Comparison of ENCODE assay signal across 8 cellular contexts in the genomic region with DNA sequence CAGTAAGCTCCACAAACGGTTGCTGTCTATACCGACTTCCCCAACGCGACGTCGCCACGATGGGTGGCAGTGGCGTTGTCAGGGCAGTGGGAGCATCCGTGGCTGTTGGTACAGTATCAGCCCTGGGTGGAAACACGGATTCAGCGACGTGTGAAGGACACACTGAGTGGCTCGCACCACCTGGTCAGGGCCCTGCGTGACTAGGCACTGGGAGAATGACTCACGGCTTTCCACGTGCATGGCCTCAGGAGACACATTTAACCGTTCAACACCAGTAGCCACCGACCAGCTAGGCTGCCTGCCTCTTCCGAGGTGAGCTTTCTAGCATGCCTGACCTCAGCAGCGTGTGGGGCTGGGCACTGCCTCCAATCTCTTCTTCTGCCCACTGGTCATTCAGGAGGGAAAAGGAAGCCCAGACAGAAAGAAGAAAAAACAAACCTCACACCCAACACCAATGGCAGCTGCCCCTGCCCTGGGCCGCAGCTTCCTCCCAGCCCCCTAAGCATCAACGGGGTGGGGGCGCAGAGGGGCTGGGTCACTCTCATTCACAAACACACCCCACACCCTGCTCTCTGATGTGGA. TPM values are rescaled to one million over a fixed set of nuclear protein-coding genes. Genes with fewer than 3 reads are reported as not detected.
DNase-seq lines count a peak whose midpoint lies in the region; ATAC-seq, FAIRE-seq and TF ChIP-seq lines count a peak whose summit lies in the region.

No MANE protein-coding gene starts in this region.

- peak overlapping the region; percentile 99 for H3K27ac Mint-ChIP-seq in activated B cell treated with CpG ODN at 0.5 μM for 24 hours
- peak overlapping the region; percentile 91 to 96 (median 94) for H3K27ac Mint-ChIP-seq in naive B cell

- dilution Hi-C loops in endothelial cell of umbilical vein (cut with MboI; ENCODE audit: extremely low pct_ligation_motif_present, low sequenced_read_pairs), result no loop called here

- H3K4me3 ChIP-seq in endothelial cell of umbilical vein (replicated peaks in 1 of 3; ENCODE audit: insufficient read depth in 1 of 3, low read depth in 1 of 3, low read length in 3 of 3) (no peak overlapping the region), upper lobe of right lung (peak overlapping the region; percentile 6)

- H2AFZ ChIP-seq in endothelial cell of umbilical vein (ENCODE audit: low read depth, low read length), result no peak overlapping the region

- H3K9me1 ChIP-seq in endothelial cell of umbilical vein (replicated peaks; ENCODE audit: control insufficient read depth, extremely low read depth, insufficient read depth, low read length), result no peaks in the 10 kb centered on the region

- H3K27me3 ChIP-seq in endothelial cell of umbilical vein (ENCODE audit: control insufficient read depth in 2 of 2, insufficient read depth in 2 of 2, low read length in 2 of 2), result no peaks in the 10 kb centered on the region
- no peaks in the 10 kb centered on the region for H3K27me3 ChIP-seq in upper lobe of right lung

- intact Hi-C loops in activated B cell treated with CpG ODN at 0.5 μM for 24 hours (cut with micrococcal nuclease) (loop anchor here (1.0 to 2.0 kb wide), 3 partner anchors 30 to 142 kb away; no protein-coding TSS in a partner anchor), endothelial cell of umbilical vein (cut with micrococcal nuclease) (loop anchor here (1.0 kb wide), 6 partner anchors 13 to 137 kb away; no protein-coding TSS in a partner anchor), upper lobe of right lung (cut with DNase I) (no loop called here)

- no peaks in the 10 kb centered on the region for H3K9me3 ChIP-seq in endothelial cell of umbilical vein (replicated peaks; ENCODE audit: control insufficient read depth, insufficient read depth, low read length)
- H3K9me3 ChIP-seq in upper lobe of right lung, result no peaks in the 10 kb centered on the region

- peak; percentile 14 for TF ChIP-seq POLR2A in endothelial cell of umbilical vein (IDR thresholded peaks at IDR 0.05; ENCODE audit: low read depth, low read length)

- ATAC-seq in activated B cell treated with CpG ODN at 0.5 μM for 24 hours (ENCODE audit: low read depth), result peak; percentile 68
- ATAC-seq in naive B cell (ENCODE audit: low read depth in 2 of 2), result peak; percentile 32 to 49
- ATAC-seq in upper lobe of right lung, result peak; percentile 1
- no peak for ATAC-seq in GM21737 (IDR thresholded peaks at IDR 0.05; ENCODE audit: unreplicated experiment)

- FAIRE-seq in endothelial cell of umbilical vein (lab: Jason Lieb, UNC), result peak; percentile 76

- in situ Hi-C loops in GM13976 (cut with MboI; ENCODE audit: low sequenced_read_pairs, unreplicated experiment), result no loop called here

- no peaks in the 10 kb centered on the region for H4K20me1 ChIP-seq in endothelial cell of umbilical vein (replicated peaks; ENCODE audit: control insufficient read depth, extremely low read depth, insufficient read depth, low read length)

- H3K9ac ChIP-seq in endothelial cell of umbilical vein (replicated peaks; ENCODE audit: extremely low read depth, insufficient read depth, low read length), result peak overlapping the region; percentile 88

- CTCF ChIA-PET in activated B cell treated with CpG ODN at 0.5 μM for 24 hours (lab: Charles Lee) (interaction anchor here (0.6 to 4.1 kb wide), 11 partner anchors 11 to 182 kb away, joined by 3 to 30 read pairs (median 4); no protein-coding TSS in a partner anchor), endothelial cell of umbilical vein (lab: Charles Lee) (interaction anchor here (1.0 to 1.3 kb wide), 4 partner anchors 27 to 158 kb away, joined by 4 to 8 read pairs (median 6); no protein-coding TSS in a partner anchor)

- H3K4me1 Mint-ChIP-seq in activated B cell treated with CpG ODN at 0.5 μM for 24 hours (peaks cover 68% of the 10 kb centered on the region), naive B cell (peaks cover 60 to 71% (median 66%) of the 10 kb centered on the region in 3 donors)

- H3K36me3 ChIP-seq in endothelial cell of umbilical vein (ENCODE audit: control insufficient read depth in 2 of 2, extremely low read depth in 1 of 2, insufficient read depth in 2 of 2, low read length in 2 of 2) (peaks cover 25 to 43% of the 10 kb centered on the region in 2 experiments), upper lobe of right lung (peaks cover 79% of the 10 kb centered on the region)

- H3K4me3 Mint-ChIP-seq in activated B cell treated with CpG ODN at 0.5 μM for 24 hours (peak overlapping the region; percentile 76), naive B cell (peak overlapping the region in 7 of 8 donors; percentile 54 to 76 (median 61))

- no peak overlapping the region for H3K4me2 ChIP-seq in endothelial cell of umbilical vein (ENCODE audit: insufficient read depth, low read length)

- H3K27me3 Mint-ChIP-seq in activated B cell treated with CpG ODN at 0.5 μM for 24 hours (no peaks in the 10 kb centered on the region), naive B cell (no peaks in the 10 kb centered on the region)

- H3K27ac ChIP-seq in endothelial cell of umbilical vein (ENCODE audit: insufficient read depth, low read depth, low read length), result peak overlapping the region; percentile 99
- H3K27ac ChIP-seq in upper lobe of right lung, result peak overlapping the region; percentile 91

- H3K9me3 Mint-ChIP-seq in activated B cell treated with CpG ODN at 0.5 μM for 24 hours (no peaks in the 10 kb centered on the region), naive B cell (no peaks in the 10 kb centered on the region)

- peaks cover 74% of the 10 kb centered on the region for H3K79me2 ChIP-seq in endothelial cell of umbilical vein (ENCODE audit: control insufficient read depth, insufficient read depth, low read length)

- TSS peak; percentile 53 for BruUV-seq in endothelial cell of umbilical vein (replicated peaks; lab: Mats Ljungman, UMichigan)

- TF ChIP-seq CTCF in activated B cell treated with CpG ODN at 0.5 μM for 24 hours (IDR thresholded peaks at IDR 0.05) (no peak), endothelial cell of umbilical vein (IDR thresholded peaks at IDR 0.05; ENCODE audit: extremely low read depth in 1 of 2, insufficient read depth in 1 of 2, low read depth in 1 of 2, low read length in 2 of 2) (no peak), upper lobe of right lung (IDR thresholded peaks at IDR 0.05) (no peak), GM13976 (IDR thresholded peaks at IDR 0.05; ENCODE audit: borderline replicate concordance, control extremely low read depth, extremely low read depth, insufficient read depth, missing control alignments) (no peak)

- H3K4me1 ChIP-seq in endothelial cell of umbilical vein (ENCODE audit: control insufficient read depth, extremely low read depth, insufficient read depth, low read length) (peaks cover 97% of the 10 kb centered on the region), upper lobe of right lung (peaks cover 93% of the 10 kb centered on the region)

- DNase-seq in NCI-H1092 treated with DMSO at 0.1 percent for 48 hours (lab: John Stamatoyannopoulos, UW), result peak; percentile 45
- DNase-seq in NCI-H1092 (lab: John Stamatoyannopoulos, UW), result no peak
- DNase-seq in activated B cell treated with CpG ODN at 0.5 μM for 24 hours, result peak; percentile 67
- peak; percentile 84 for DNase-seq in endothelial cell of umbilical vein (ENCODE audit: low read depth, low spot score)
- DNase-seq in naive B cell, result peak; percentile 41
- DNase-seq in upper lobe of right lung, result no peak
- DNase-seq in GM13976 (ENCODE audit: low spot score), result no peak

- POLR2A ChIA-PET in activated B cell treated with CpG ODN at 0.5 μM for 24 hours (lab: Charles Lee) (interaction anchor here (0.5 to 3.9 kb wide), 28 partner anchors 9 to 977 kb away, joined by 3 to 72 read pairs (median 5); a partner anchor contains a TSS), endothelial cell of umbilical vein (lab: Charles Lee) (interaction anchor here (1.0 to 2.5 kb wide), 8 partner anchors 9 to 153 kb away, joined by 3 to 12 read pairs (median 4); a partner anchor contains a TSS)

- H3K36me3 Mint-ChIP-seq in activated B cell treated with CpG ODN at 0.5 μM for 24 hours (ENCODE audit: low read depth) (peaks cover 93% of the 10 kb centered on the region), naive B cell (peaks cover 8 to 14% of the 10 kb centered on the region in 2 donors)

TF ChIP-seq in endothelial cell of umbilical vein, 7 proteins besides CTCF, POLR2A, EP300 and RAD21:
- TF ChIP-seq, protein P1, sequence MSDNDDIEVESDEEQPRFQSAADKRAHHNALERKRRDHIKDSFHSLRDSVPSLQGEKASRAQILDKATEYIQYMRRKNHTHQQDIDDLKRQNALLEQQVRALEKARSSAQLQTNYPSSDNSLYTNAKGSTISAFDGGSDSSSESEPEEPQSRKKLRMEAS (IDR thresholded peaks at IDR 0.05; ENCODE audit: insufficient read depth, insufficient read length), result peak; percentile 85
- peak; percentile 68 for TF ChIP-seq FOS (IDR thresholded peaks at IDR 0.05; ENCODE audit: borderline replicate concordance, insufficient read depth, low read length)
- TF ChIP-seq MYC (IDR thresholded peaks at IDR 0.05; ENCODE audit: low read depth, low read length), result peak; percentile 85
- TF ChIP-seq JUN (IDR thresholded peaks at IDR 0.05; ENCODE audit: borderline replicate concordance, insufficient read depth, insufficient read length, low read depth), result peak; percentile 63
- no peak for TF ChIP-seq GATA2 (IDR thresholded peaks at IDR 0.05; ENCODE audit: insufficient read depth, insufficient read length, low read depth, low read length)
- no peak for TF ChIP-seq POLR2AphosphoS5 (IDR thresholded peaks at IDR 0.05; ENCODE audit: insufficient read depth, low read depth, low read length)
- no peak for TF ChIP-seq EZH2 (IDR thresholded peaks at IDR 0.05; ENCODE audit: borderline replicate concordance, low read depth, low read length, severe bottlenecking)

RNA-seq across cellular contexts. Expression of a gene that starts 59.0 kb away (rescaled TPM):
- total RNA-seq in activated B cell treated with CpG ODN at 0.5 μM for 24 hours, result 714 and 755 TPM in 2 replicates
- 1,331 and 1,413 TPM in 2 replicates for total RNA-seq in endothelial cell of umbilical vein
- 157 and 188 TPM in 2 replicates for polyA plus RNA-seq in endothelial cell of umbilical vein
- polyA plus RNA-seq in endothelial cell of umbilical vein (2011; cell fraction: cytosol; rRNA removed), result 377 and 396 TPM in 2 replicates
- 759 and 766 TPM in 2 replicates for polyA plus RNA-seq in endothelial cell of umbilical vein (2011; cell fraction: nucleus; rRNA removed)
- polyA plus RNA-seq in endothelial cell of umbilical vein (2012), result 496 and 585 TPM in 2 replicates
- polyA minus RNA-seq in endothelial cell of umbilical vein, result 1,176 and 1,679 TPM in 2 replicates
- polyA minus RNA-seq in endothelial cell of umbilical vein (2011; cell fraction: cytosol; rRNA and poly(A)+ RNA removed), result 42.9 TPM
- 498 and 877 TPM in 2 replicates for polyA minus RNA-seq in endothelial cell of umbilical vein (2011; cell fraction: nucleus; rRNA and poly(A)+ RNA removed)
- 100 to 1,000 TPM in 1 of 6 donors, 10 to 100 TPM in 5; 17.3 to 255 (median 64.5) TPM for polyA plus RNA-seq in naive B cell (ENCODE audit: low read depth in 6 of 6)
- 842 TPM for total RNA-seq in upper lobe of right lung

Comparison
In these comparisons a context has a peak if more than half of its experiments do, and no peak if none do; other contexts are left out.
1. DNase-seq: peak in NCI-H1092 treated with DMSO at 0.1 percent for 48 hours (single experiment), activated B cell treated with CpG ODN at 0.5 μM for 24 hours (single experiment), endothelial cell of umbilical vein (single experiment) and naive B cell (single experiment); none in NCI-H1092 (single experiment), upper lobe of right lung (single experiment) and GM13976 (single experiment).